ENCODE assay signal across 12 cellular contexts in the genomic region with DNA sequence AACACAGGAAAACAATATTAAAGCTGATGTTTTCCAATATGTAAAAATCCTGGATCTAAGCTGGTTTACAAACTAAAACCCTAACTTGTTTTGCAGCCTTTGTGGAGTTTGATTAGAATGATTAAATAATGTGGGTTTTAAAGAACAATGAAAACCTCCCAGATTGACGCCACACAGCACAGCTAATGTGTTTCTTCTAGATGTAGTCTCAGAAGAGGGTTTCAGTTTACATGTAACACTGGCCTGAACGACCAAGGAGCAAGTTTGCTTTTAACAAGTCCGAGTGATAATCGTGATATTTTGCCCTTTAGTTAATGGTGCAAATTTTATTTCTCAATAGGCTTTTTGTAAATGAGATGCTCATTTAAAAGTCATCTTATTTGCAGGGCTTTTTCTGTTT. TPM values are rescaled to one million over a fixed set of nuclear protein-coding genes. Genes with fewer than 3 reads are reported as not detected.
"Had no signal": no experiment of that assay in that cellular context is flagged by ENCODE, and none has a peak within 500 bp of the region (broad histone marks: within the 10 kb centered on the region; RNA-seq: fewer than 3 reads in every experiment).

No MANE protein-coding gene starts in this region.

- H3K27me3 Mint-ChIP-seq: type B pancreatic cell had no signal

- H3K9me3 Mint-ChIP-seq: activated naive CD4-positive, alpha-beta T cell treated with anti-CD3 and anti-CD28 coated beads for 36 hours; activated T-helper 17 cell treated with anti-CD3 and anti-CD28 coated beads, Interleukin-2, amount 50 U/mL, for 72 hours; stimulated activated naive CD8-positive, alpha-beta T cell treated with anti-CD3 and anti-CD28 coated beads, Interleukin-15, Interleukin-2, amounts not matched to agents 100 ng/mL and 50 ng/mL, for 24 hours; type B pancreatic cell had no signal

- ATAC-seq: activated T-helper 17 cell treated with anti-CD3 and anti-CD28 coated beads, Interleukin-2, amount 50 U/mL, for 72 hours; foreskin keratinocyte had no signal

- H3K27ac Mint-ChIP-seq: activated naive CD4-positive, alpha-beta T cell treated with anti-CD3 and anti-CD28 coated beads for 36 hours; activated T-helper 17 cell treated with anti-CD3 and anti-CD28 coated beads, Interleukin-2, amount 50 U/mL, for 72 hours; immature natural killer cell; stimulated activated naive CD8-positive, alpha-beta T cell treated with anti-CD3 and anti-CD28 coated beads, Interleukin-15, Interleukin-2, amounts not matched to agents 100 ng/mL and 50 ng/mL, for 24 hours; type B pancreatic cell had no signal

- H3K36me3 ChIP-seq: esophagus muscularis mucosa had no signal

- H3K27ac ChIP-seq: esophagus muscularis mucosa, foreskin keratinocyte, skin epidermis had no signal

- DNase-seq: activated CD4-positive, CD25-positive, alpha-beta regulatory T cell treated with anti-CD3 and anti-CD28 coated beads, Interleukin-2, amount 50 U/mL, for 72 hours; activated naive CD4-positive, alpha-beta T cell treated with anti-CD3 and anti-CD28 coated beads for 36 hours; caudate nucleus; foreskin keratinocyte; immature natural killer cell; T-helper 1 cell had no signal

- H3K4me3 Mint-ChIP-seq: activated naive CD4-positive, alpha-beta T cell treated with anti-CD3 and anti-CD28 coated beads for 36 hours; activated T-helper 17 cell treated with anti-CD3 and anti-CD28 coated beads, Interleukin-2, amount 50 U/mL, for 72 hours; immature natural killer cell; stimulated activated naive CD8-positive, alpha-beta T cell treated with anti-CD3 and anti-CD28 coated beads, Interleukin-15, Interleukin-2, amounts not matched to agents 100 ng/mL and 50 ng/mL, for 24 hours; type B pancreatic cell had no signal

- H3K4me3 ChIP-seq: esophagus muscularis mucosa, skin epidermis had no signal

- H3K36me3 Mint-ChIP-seq: immature natural killer cell had no signal

- H3K4me1 Mint-ChIP-seq: activated T-helper 17 cell treated with anti-CD3 and anti-CD28 coated beads, Interleukin-2, amount 50 U/mL, for 72 hours; immature natural killer cell had no signal

- H3K9me3 ChIP-seq: esophagus muscularis mucosa had no signal

- H3K4me1 ChIP-seq: esophagus muscularis mucosa had no signal

- H3K27me3 ChIP-seq: foreskin keratinocyte had no signal

RNA-seq across cellular contexts. Expression of a gene that starts 11.0 kb away (rescaled TPM):
- total RNA-seq: activated naive CD4-positive, alpha-beta T cell treated with anti-CD3 and anti-CD28 coated beads for 36 hours; activated T-helper 17 cell treated with anti-CD3 and anti-CD28 coated beads, Interleukin-2, amount 50 U/mL, for 72 hours; mesenteric fat pad had no signal
